Comparison of ENCODE assay signal across 8 cellular contexts in the genomic region with DNA sequence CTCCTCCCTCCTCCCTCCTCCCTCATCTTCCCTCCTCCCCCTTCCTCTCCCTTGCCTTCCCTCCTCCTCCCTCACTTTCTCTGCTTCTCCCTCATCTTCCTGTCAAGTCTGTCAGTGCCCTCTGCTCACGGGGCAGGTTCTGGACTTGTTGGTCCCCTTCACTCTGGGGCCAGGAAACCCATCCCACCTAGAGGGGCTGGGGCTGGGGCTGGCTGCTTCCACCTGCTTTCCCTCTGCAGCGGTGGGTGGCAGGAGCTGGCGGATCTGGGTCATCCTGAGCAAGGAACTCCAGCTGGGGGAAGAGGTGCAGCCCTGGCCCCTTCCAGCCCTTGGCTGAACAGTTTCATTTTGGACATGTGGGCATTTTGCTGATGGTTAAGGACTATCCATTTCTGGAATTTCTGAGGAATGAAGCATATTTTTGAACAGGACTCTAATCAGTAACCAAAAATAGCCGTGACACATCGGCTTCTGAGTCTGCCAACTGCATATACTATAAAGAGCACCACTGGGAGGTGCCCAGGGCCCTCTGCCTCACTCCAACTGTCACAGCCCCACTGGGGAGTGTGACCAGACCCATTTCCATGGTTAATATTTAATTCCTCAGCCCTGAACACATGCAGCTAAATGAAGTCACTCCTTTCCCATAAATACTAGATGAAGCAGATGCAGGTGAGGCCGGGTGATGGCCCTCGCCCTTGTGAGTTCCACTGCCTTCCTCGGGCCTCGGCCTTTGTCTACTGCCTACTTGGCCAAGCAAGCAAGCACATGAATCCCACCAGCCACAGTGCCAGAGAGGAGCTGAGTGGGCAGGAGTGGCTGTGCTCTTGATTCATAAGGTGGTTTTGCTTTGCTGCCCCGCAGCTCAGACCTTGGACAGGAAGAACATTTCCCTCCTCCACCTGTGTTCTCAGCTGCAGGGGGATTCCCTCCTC. TPM values are rescaled to one million over a fixed set of nuclear protein-coding genes. Genes with fewer than 3 reads are reported as not detected.
DNase-seq lines count a peak whose midpoint lies in the region; ATAC-seq and TF ChIP-seq lines count a peak whose summit lies in the region.

No MANE protein-coding gene starts in this region.

- intact Hi-C loops in left lung (cut with DNase I) = no loop called here

- H3K36me3 ChIP-seq in GM23248 (ENCODE audit: low read depth) (no peaks in the 10 kb centered on the region), left lung (no peaks in the 10 kb centered on the region), Karpas-422 (ENCODE audit: insufficient read depth, low read length) (no peaks in the 10 kb centered on the region)

- no peaks in the 10 kb centered on the region for H3K27me3 ChIP-seq in AG04450 (ENCODE audit: control insufficient read depth, insufficient read depth, low read length)
- H3K27me3 ChIP-seq in GM23248 (replicated peaks; ENCODE audit: insufficient read depth) = no peaks in the 10 kb centered on the region
- H3K27me3 ChIP-seq in left lung = no peaks in the 10 kb centered on the region
- no peaks in the 10 kb centered on the region for H3K27me3 ChIP-seq in Karpas-422 (ENCODE audit: low read length)

- CTCF ChIA-PET in AG04450 (lab: Charles Lee) = no interaction called here

- H2AFZ ChIP-seq in GM23248 (peak overlapping the region; percentile 53), Karpas-422 (ENCODE audit: low read length) (no peak overlapping the region)

- no peaks in the 10 kb centered on the region for H3K79me2 ChIP-seq in GM23248 (ENCODE audit: insufficient read depth)
- no peaks in the 10 kb centered on the region for H3K79me2 ChIP-seq in Karpas-422 (ENCODE audit: low read length)

- H3K4me3 ChIP-seq in AG04450 (ENCODE audit: low read depth, low read length) (no peak overlapping the region), GM23248 (peak overlapping the region; percentile 58), astrocyte of the cerebellum (ENCODE audit: low read depth, low read length) (no peak overlapping the region), left lung (no peak overlapping the region), Karpas-422 (ENCODE audit: low read length) (no peak overlapping the region)

- ATAC-seq in left lung (peak; percentile 36), GM21367 (IDR thresholded peaks at IDR 0.05; ENCODE audit: unreplicated experiment) (no peak)

- H3K27ac ChIP-seq in AG04450 (ENCODE audit: low read depth, low read length) (peak overlapping the region; percentile 52), GM23248 (peak overlapping the region; percentile 84), left lung (no peak overlapping the region), Karpas-422 (ENCODE audit: low read length) (no peak overlapping the region)

- H3K9ac ChIP-seq in GM23248 (peak overlapping the region; percentile 56), Karpas-422 (ENCODE audit: low read length) (no peak overlapping the region)

- H3K9me2 ChIP-seq in GM23248 (ENCODE audit: insufficient read depth) (no peaks in the 10 kb centered on the region), Karpas-422 (replicated peaks; ENCODE audit: insufficient read depth, low read length) (no peaks in the 10 kb centered on the region)

- H3K9me3 ChIP-seq in AG04450 (ENCODE audit: control insufficient read depth, insufficient read depth, low read length) = peaks cover 4% of the 10 kb centered on the region; the same call in 1 of the 2 replicates
- no peaks in the 10 kb centered on the region for H3K9me3 ChIP-seq in GM23248 (ENCODE audit: low read depth)
- no peaks in the 10 kb centered on the region for H3K9me3 ChIP-seq in left lung
- H3K9me3 ChIP-seq in Karpas-422 (ENCODE audit: low read length) = no peaks in the 10 kb centered on the region

- POLR2A ChIA-PET in AG04450 (lab: Yijun Ruan, JAX) = no interaction called here

- 63 to 65% methylated on average over 10 of the region's 10 CpGs for WGBS in GM23248 (ENCODE audit: low coverage in 1 of 2, low lambda C conversion rate in 2 of 2, missing lambda C conversion rate in 2 of 2), 2 experiments

- H4K20me1 ChIP-seq in GM23248 (ENCODE audit: insufficient read depth) (no peaks in the 10 kb centered on the region), Karpas-422 (ENCODE audit: insufficient read depth, low read depth, low read length) (no peaks in the 10 kb centered on the region)

- 0 out of 2 replicates have a peak, but pooled peaks cover 3% of the 10 kb centered on the region for H3F3A ChIP-seq in GM23248 (ENCODE audit: insufficient read depth)

- H3K4me2 ChIP-seq in GM23248 (ENCODE audit: unreplicated experiment) (peak overlapping the region; percentile 62), Karpas-422 (ENCODE audit: low read depth, low read length, poor library complexity, severe bottlenecking) (no peak overlapping the region)

- H3K4me1 ChIP-seq in GM23248 (ENCODE audit: insufficient read depth) (peaks cover 29% of the 10 kb centered on the region), left lung (no peaks in the 10 kb centered on the region), Karpas-422 (ENCODE audit: low read length) (peaks cover 5% of the 10 kb centered on the region; the same call in 1 of the 2 replicates)

- DNase-seq in AG04450 (ENCODE audit: low read depth, low spot score) = peak; percentile 21
- DNase-seq in GM23248 = peak; percentile 94
- DNase-seq in astrocyte of the cerebellum (ENCODE audit: low read depth) = peak; percentile 23
- DNase-seq in left lung = no peak
- no peak for DNase-seq in activated T-cell treated with anti-CD3 and anti-CD28 coated beads for 4 hours
- no peak for DNase-seq in Karpas-422
- DNase-seq in HuH-7.5 (ENCODE audit: low spot score) = no peak

- TF ChIP-seq CTCF in AG04450 (IDR thresholded peaks at IDR 0.05; ENCODE audit: low read depth, low read length) = 0 out of 2 replicates have a peak, but pooled peaks have one; percentile 4
- TF ChIP-seq CTCF in astrocyte of the cerebellum (IDR thresholded peaks at IDR 0.05; ENCODE audit: low read depth, low read length, missing control alignments) = no peak
- no peak for TF ChIP-seq CTCF in left lung (IDR thresholded peaks at IDR 0.05)

- in situ Hi-C loops in GM23248 (cut with MboI) = no loop called here
- in situ Hi-C loops in astrocyte of the cerebellum (cut with HindIII; ENCODE audit: low sequenced_read_pairs) = no loop called here

RNA-seq across cellular contexts. Expression of a gene that starts 39.8 kb away (rescaled TPM):
- polyA plus RNA-seq in AG04450 (2011; rRNA removed) = 0.01 and 0.02 TPM in 2 replicates
- 0.04 and 0.05 TPM in 2 replicates for polyA minus RNA-seq in AG04450 (2011; rRNA and poly(A)+ RNA removed)
- total RNA-seq in GM23248 (2014; rRNA removed; shearing (Covaris generic)) = 0.11 and 0.13 TPM in 2 replicates
- 0.13 TPM in 1 of 2 replicates, not detected in the other for polyA plus RNA-seq in GM23248 (2016; fragmentation: Nextera tagmentation; extraction: Ambion mirVana)
- total RNA-seq in left lung = 10 to 100 TPM in 1 of 2 donors, 1 to 10 TPM in 1; 4.9 to 11.4 TPM
- total RNA-seq in Karpas-422 (2014; rRNA removed; shearing (Covaris generic); ENCODE audit: low replicate concordance) = not detected in 2 replicates

RNA-seq across cellular contexts. Expression of a gene that starts 39.9 kb away (rescaled TPM):
- polyA plus RNA-seq in AG04450 (2011; rRNA removed) (not detected in 2 replicates), GM23248 (2016; fragmentation: Nextera tagmentation; extraction: Ambion mirVana) (0.58 and 0.79 TPM in 2 replicates)
- polyA minus RNA-seq in AG04450 (2011; rRNA and poly(A)+ RNA removed) = not detected in 2 replicates
- total RNA-seq in GM23248 (2014; rRNA removed; shearing (Covaris generic)) = not detected in 2 replicates
- 1 to 10 TPM; 5.5 to 7.4 TPM for total RNA-seq in left lung
- not detected in 2 replicates for total RNA-seq in Karpas-422 (2014; rRNA removed; shearing (Covaris generic); ENCODE audit: low replicate concordance)

Comparison
In these comparisons a context has a peak if more than half of its experiments do, and no peak if none do; other contexts are left out.
1. DNase-seq: peak in AG04450 (single experiment), GM23248 (single experiment) and astrocyte of the cerebellum (single experiment); none in left lung (0 of 2), activated T-cell treated with anti-CD3 and anti-CD28 coated beads for 4 hours (single experiment), Karpas-422 (single experiment) and HuH-7.5 (single experiment).
2. H3K27ac ChIP-seq: peak in AG04450 (single experiment) and GM23248 (single experiment); none in left lung (0 of 2) and Karpas-422 (single experiment).